14 cellular contexts compared by ENCODE assay signal in the genomic region with DNA sequence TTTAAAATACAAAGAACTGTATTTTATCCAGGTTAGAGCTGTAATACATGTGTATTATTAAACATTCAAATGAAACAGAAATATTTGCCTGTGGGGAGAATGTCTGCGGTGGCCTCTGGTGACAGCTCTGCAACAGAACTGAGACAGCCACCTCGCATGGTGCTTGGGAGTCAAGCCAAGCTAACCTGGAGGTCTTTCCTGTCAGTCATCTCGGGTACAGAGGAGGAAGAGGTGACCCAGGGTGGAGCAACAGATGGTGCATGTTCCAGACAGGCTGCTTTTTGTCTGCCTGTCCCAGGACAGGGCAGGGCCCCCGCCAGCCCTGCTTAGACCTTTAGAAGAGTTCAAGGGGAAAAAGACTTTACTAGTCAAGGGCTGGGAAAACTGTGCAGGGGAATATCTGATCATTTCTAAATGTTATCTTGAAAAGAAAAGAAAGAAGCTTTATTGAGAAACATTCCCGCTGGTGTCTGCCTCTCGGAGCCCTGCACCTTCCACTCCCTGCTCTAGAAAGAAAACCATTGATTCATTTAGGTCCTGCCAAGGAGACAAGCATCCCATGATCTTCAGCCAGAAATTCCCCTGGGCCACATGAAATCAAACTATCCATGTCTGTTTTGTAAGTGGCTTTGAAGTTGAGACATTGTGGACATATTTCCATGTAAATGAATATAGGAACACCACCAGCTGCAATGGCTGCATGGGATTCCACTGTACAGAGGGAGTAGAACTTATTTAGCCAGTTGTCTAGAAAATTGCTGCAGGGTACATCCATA. TPM values are rescaled to one million over a fixed set of nuclear protein-coding genes. Genes with fewer than 3 reads are reported as not detected.
DNase-seq lines count a peak whose midpoint lies in the region; ATAC-seq and TF ChIP-seq lines count a peak whose summit lies in the region.
"Had no signal": no experiment of that assay in that cellular context is flagged by ENCODE, and none has a peak within 500 bp of the region (broad histone marks: within the 10 kb centered on the region; RNA-seq: fewer than 3 reads in every experiment).

No MANE protein-coding gene starts in this region.

- H3K27ac ChIP-seq in WERI-Rb-1 (no peak overlapping the region), breast epithelium (no peak overlapping the region)
- H3K27ac ChIP-seq: stomach had no signal

- H3K4me1 Mint-ChIP-seq in nephron = peaks cover 67% of the 10 kb centered on the region

- no peaks in the 10 kb centered on the region for H3K9me3 ChIP-seq in WERI-Rb-1 (ENCODE audit: severe bottlenecking)
- H3K9me3 ChIP-seq in breast epithelium = no peaks in the 10 kb centered on the region
- H3K9me3 ChIP-seq: stomach had no signal

- H3K4me3 ChIP-seq in WERI-Rb-1 (ENCODE audit: low read depth, low read length) (no peak overlapping the region), breast epithelium (no peak overlapping the region)
- H3K4me3 ChIP-seq: smooth muscle cell, stomach had no signal

- CTCF ChIA-PET in HEK293T (lab: Yijun Ruan, JAX) = interaction anchor here (0.9 to 2.2 kb wide), 5 partner anchors 52 to 351 kb away, joined by 3 to 8 read pairs (median 6); no protein-coding TSS in a partner anchor

- peaks cover 10% of the 10 kb centered on the region for H3K27me3 ChIP-seq in WERI-Rb-1 (ENCODE audit: insufficient read depth, low read depth, severe bottlenecking)
- no peaks in the 10 kb centered on the region for H3K27me3 ChIP-seq in breast epithelium
- H3K27me3 ChIP-seq: stomach had no signal

- POLR2A ChIA-PET in HEK293T (lab: Yijun Ruan, JAX) = no interaction called here

- DNase-seq in HEK293T (ENCODE audit: extremely low spot score) (no peak), WERI-Rb-1 (peak; percentile 26), AG20443 (ENCODE audit: low spot score) (no peak), breast epithelium (ENCODE audit: low spot score in 2 of 2) (no peak)
- DNase-seq: activated CD4-positive, alpha-beta T cell treated with anti-CD3 and anti-CD28 coated beads, Interleukin-2, amount 50 U/mL, for 4 hours; CD4-positive, alpha-beta T cell; NCI-H446 treated with DMSO at 0.1 percent for 48 hours; stomach had no signal

- peak overlapping the region in 2 of 3 experiments; percentile 41 to 47 for H3K4me3 Mint-ChIP-seq in nephron
- H3K4me3 Mint-ChIP-seq: CD4-positive, alpha-beta T cell had no signal

- no peaks in the 10 kb centered on the region for H3K4me1 ChIP-seq in breast epithelium

- intact Hi-C loops in breast epithelium (cut with DNase I; ENCODE audit: low total_unique reads) = no loop called here

- H3K9me3 Mint-ChIP-seq in nephron = peaks cover 3% of the 10 kb centered on the region
- H3K9me3 Mint-ChIP-seq: CD4-positive, alpha-beta T cell had no signal

- TF ChIP-seq CTCF in WERI-Rb-1 (IDR thresholded peaks at IDR 0.05; ENCODE audit: low read depth, low read length) = no peak
- TF ChIP-seq CTCF in nephron (IDR thresholded peaks at IDR 0.05; ENCODE audit: unreplicated experiment in 3 of 3) = no peak
- no peak for TF ChIP-seq CTCF in breast epithelium (IDR thresholded peaks at IDR 0.05)

- H3K36me3 ChIP-seq in WERI-Rb-1 (no peaks in the 10 kb centered on the region), breast epithelium (no peaks in the 10 kb centered on the region)
- H3K36me3 ChIP-seq: stomach had no signal

- peaks cover 4% of the 10 kb centered on the region for H3K36me3 Mint-ChIP-seq in nephron (ENCODE audit: low read depth)

- peak overlapping the region; percentile 41 to 87 (median 85) for H3K27ac Mint-ChIP-seq in nephron
- H3K27ac Mint-ChIP-seq: CD4-positive, alpha-beta T cell had no signal

- no peak for TF ChIP-seq POLR2A in breast epithelium (IDR thresholded peaks at IDR 0.05)

- ATAC-seq in GM18502 (IDR thresholded peaks at IDR 0.05; ENCODE audit: poor library complexity, unreplicated experiment) (peak; percentile 59), HG03159 (IDR thresholded peaks at IDR 0.05; ENCODE audit: unreplicated experiment) (no peak), HG02938 (IDR thresholded peaks at IDR 0.05; ENCODE audit: unreplicated experiment) (no peak)
- ATAC-seq: Right ventricle myocardium inferior had no signal

- H3K27me3 Mint-ChIP-seq in nephron (ENCODE audit: low read depth) = peaks cover 4% of the 10 kb centered on the region

TF ChIP-seq in HEK293T, 16 proteins besides CTCF, POLR2A, EP300 and RAD21:
- TF ChIP-seq SUZ12 (IDR thresholded peaks at IDR 0.05) = no peak
- TF ChIP-seq, protein P1, sequence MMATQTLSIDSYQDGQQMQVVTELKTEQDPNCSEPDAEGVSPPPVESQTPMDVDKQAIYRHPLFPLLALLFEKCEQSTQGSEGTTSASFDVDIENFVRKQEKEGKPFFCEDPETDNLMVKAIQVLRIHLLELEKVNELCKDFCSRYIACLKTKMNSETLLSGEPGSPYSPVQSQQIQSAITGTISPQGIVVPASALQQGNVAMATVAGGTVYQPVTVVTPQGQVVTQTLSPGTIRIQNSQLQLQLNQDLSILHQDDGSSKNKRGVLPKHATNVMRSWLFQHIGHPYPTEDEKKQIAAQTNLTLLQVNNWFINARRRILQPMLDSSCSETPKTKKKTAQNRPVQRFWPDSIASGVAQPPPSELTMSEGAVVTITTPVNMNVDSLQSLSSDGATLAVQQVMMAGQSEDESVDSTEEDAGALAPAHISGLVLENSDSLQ (IDR thresholded peaks at IDR 0.05) = 0 out of 2 replicates have a peak, but pooled peaks have one; percentile 12

RNA-seq across cellular contexts. Expression of a gene that starts 5.5 kb away (rescaled TPM):
- total RNA-seq in breast epithelium = 1 to 10 TPM in 2 of 3 donors, not detected in 1; 1.6 to 2.9 TPM
- total RNA-seq: CD4-positive, alpha-beta T cell; Right ventricle myocardium inferior; smooth muscle cell had no signal
